ENCODE assay signal across 2 cellular contexts in the genomic region with DNA sequence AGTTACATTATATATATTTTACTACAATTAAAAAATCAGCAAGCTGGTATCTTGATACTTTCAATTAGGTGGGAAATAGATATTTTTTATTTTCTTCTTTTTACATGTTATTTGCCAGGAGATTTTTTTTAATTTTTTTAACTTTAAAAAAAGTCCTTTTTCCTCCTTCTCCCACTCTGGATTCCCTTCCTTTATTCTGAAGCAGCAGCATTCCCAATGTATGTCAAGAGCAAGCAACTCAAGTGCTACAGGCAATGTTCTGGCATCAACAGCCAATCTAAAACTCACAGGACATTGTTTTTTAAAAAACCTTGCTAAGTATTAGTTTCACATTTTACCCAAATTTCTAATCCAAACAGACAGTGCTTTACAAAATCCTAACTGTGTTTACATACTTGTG.
TF ChIP-seq lines count a peak whose summit lies in the region.

No MANE protein-coding gene starts in this region.

TF ChIP-seq in GM23338, 12 proteins besides CTCF, POLR2A, EP300 and RAD21 (continued from another document):
- TF ChIP-seq, protein P1, sequence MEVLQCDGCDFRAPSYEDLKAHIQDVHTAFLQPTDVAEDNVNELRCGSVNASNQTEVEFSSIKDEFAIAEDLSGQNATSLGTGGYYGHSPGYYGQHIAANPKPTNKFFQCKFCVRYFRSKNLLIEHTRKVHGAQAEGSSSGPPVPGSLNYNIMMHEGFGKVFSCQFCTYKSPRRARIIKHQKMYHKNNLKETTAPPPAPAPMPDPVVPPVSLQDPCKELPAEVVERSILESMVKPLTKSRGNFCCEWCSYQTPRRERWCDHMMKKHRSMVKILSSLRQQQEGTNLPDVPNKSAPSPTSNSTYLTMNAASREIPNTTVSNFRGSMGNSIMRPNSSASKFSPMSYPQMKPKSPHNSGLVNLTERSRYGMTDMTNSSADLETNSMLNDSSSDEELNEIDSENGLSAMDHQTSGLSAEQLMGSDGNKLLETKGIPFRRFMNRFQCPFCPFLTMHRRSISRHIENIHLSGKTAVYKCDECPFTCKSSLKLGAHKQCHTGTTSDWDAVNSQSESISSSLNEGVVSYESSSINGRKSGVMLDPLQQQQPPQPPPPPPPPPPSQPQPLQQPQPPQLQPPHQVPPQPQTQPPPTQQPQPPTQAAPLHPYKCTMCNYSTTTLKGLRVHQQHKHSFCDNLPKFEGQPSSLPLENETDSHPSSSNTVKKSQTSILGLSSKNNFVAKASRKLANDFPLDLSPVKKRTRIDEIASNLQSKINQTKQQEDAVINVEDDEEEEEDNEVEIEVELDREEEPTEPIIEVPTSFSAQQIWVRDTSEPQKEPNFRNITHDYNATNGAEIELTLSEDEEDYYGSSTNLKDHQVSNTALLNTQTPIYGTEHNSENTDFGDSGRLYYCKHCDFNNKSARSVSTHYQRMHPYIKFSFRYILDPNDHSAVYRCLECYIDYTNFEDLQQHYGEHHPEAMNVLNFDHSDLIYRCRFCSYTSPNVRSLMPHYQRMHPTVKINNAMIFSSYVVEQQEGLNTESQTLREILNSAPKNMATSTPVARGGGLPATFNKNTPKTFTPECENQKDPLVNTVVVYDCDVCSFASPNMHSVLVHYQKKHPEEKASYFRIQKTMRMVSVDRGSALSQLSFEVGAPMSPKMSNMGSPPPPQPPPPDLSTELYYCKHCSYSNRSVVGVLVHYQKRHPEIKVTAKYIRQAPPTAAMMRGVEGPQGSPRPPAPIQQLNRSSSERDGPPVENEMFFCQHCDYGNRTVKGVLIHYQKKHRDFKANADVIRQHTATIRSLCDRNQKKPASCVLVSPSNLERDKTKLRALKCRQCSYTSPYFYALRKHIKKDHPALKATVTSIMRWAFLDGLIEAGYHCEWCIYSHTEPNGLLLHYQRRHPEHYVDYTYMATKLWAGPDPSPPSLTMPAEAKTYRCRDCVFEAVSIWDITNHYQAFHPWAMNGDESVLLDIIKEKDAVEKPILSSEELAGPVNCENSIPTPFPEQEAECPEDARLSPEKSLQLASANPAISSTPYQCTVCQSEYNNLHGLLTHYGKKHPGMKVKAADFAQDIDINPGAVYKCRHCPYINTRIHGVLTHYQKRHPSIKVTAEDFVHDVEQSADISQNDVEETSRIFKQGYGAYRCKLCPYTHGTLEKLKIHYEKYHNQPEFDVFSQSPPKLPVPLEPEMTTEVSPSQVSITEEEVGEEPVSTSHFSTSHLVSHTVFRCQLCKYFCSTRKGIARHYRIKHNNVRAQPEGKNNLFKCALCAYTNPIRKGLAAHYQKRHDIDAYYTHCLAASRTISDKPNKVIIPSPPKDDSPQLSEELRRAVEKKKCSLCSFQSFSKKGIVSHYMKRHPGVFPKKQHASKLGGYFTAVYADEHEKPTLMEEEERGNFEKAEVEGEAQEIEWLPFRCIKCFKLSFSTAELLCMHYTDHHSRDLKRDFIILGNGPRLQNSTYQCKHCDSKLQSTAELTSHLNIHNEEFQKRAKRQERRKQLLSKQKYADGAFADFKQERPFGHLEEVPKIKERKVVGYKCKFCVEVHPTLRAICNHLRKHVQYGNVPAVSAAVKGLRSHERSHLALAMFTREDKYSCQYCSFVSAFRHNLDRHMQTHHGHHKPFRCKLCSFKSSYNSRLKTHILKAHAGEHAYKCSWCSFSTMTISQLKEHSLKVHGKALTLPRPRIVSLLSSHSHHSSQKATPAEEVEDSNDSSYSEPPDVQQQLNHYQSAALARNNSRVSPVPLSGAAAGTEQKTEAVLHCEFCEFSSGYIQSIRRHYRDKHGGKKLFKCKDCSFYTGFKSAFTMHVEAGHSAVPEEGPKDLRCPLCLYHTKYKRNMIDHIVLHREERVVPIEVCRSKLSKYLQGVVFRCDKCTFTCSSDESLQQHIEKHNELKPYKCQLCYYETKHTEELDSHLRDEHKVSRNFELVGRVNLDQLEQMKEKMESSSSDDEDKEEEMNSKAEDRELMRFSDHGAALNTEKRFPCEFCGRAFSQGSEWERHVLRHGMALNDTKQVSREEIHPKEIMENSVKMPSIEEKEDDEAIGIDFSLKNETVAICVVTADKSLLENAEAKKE (CRISPR knock-in tag; IDR thresholded peaks at IDR 0.05) = no peak
- TF ChIP-seq, protein P2, sequence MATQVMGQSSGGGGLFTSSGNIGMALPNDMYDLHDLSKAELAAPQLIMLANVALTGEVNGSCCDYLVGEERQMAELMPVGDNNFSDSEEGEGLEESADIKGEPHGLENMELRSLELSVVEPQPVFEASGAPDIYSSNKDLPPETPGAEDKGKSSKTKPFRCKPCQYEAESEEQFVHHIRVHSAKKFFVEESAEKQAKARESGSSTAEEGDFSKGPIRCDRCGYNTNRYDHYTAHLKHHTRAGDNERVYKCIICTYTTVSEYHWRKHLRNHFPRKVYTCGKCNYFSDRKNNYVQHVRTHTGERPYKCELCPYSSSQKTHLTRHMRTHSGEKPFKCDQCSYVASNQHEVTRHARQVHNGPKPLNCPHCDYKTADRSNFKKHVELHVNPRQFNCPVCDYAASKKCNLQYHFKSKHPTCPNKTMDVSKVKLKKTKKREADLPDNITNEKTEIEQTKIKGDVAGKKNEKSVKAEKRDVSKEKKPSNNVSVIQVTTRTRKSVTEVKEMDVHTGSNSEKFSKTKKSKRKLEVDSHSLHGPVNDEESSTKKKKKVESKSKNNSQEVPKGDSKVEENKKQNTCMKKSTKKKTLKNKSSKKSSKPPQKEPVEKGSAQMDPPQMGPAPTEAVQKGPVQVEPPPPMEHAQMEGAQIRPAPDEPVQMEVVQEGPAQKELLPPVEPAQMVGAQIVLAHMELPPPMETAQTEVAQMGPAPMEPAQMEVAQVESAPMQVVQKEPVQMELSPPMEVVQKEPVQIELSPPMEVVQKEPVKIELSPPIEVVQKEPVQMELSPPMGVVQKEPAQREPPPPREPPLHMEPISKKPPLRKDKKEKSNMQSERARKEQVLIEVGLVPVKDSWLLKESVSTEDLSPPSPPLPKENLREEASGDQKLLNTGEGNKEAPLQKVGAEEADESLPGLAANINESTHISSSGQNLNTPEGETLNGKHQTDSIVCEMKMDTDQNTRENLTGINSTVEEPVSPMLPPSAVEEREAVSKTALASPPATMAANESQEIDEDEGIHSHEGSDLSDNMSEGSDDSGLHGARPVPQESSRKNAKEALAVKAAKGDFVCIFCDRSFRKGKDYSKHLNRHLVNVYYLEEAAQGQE (IDR thresholded peaks at IDR 0.05; ENCODE audit: unreplicated experiment) = no peak
- no peak for TF ChIP-seq NANOG (IDR thresholded peaks at IDR 0.05; ENCODE audit: borderline replicate concordance)
- TF ChIP-seq STAT1 (IDR thresholded peaks at IDR 0.05; ENCODE audit: unreplicated experiment) = no peak
- TF ChIP-seq, protein P3, sequence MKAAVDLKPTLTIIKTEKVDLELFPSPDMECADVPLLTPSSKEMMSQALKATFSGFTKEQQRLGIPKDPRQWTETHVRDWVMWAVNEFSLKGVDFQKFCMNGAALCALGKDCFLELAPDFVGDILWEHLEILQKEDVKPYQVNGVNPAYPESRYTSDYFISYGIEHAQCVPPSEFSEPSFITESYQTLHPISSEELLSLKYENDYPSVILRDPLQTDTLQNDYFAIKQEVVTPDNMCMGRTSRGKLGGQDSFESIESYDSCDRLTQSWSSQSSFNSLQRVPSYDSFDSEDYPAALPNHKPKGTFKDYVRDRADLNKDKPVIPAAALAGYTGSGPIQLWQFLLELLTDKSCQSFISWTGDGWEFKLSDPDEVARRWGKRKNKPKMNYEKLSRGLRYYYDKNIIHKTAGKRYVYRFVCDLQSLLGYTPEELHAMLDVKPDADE (IDR thresholded peaks at IDR 0.05) = no peak
- no peak for TF ChIP-seq ZNF114 (CRISPR knock-in tag; IDR thresholded peaks at IDR 0.05)
- TF ChIP-seq POLR2AphosphoS5 (IDR thresholded peaks at IDR 0.05; ENCODE audit: low read depth) = no peak
- TF ChIP-seq EZH2phosphoT487 (IDR thresholded peaks at IDR 0.05; ENCODE audit: unreplicated experiment) = no peak

TF ChIP-seq in WTC11, 78 proteins besides CTCF, POLR2A, EP300 and RAD21 (continued from another document):
- TF ChIP-seq, protein P4, sequence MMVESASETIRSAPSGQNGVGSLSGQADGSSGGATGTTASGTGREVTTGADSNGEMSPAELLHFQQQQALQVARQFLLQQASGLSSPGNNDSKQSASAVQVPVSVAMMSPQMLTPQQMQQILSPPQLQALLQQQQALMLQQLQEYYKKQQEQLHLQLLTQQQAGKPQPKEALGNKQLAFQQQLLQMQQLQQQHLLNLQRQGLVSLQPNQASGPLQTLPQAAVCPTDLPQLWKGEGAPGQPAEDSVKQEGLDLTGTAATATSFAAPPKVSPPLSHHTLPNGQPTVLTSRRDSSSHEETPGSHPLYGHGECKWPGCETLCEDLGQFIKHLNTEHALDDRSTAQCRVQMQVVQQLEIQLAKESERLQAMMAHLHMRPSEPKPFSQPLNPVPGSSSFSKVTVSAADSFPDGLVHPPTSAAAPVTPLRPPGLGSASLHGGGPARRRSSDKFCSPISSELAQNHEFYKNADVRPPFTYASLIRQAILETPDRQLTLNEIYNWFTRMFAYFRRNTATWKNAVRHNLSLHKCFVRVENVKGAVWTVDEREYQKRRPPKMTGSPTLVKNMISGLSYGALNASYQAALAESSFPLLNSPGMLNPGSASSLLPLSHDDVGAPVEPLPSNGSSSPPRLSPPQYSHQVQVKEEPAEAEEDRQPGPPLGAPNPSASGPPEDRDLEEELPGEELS (CRISPR knock-in tag; IDR thresholded peaks at IDR 0.05) = no peak
- no peak for TF ChIP-seq FOXJ3 (CRISPR knock-in tag; IDR thresholded peaks at IDR 0.05; ENCODE audit: borderline replicate concordance)
- TF ChIP-seq EMX1 (CRISPR knock-in tag; IDR thresholded peaks at IDR 0.05) = no peak
- no peak for TF ChIP-seq GABPB1 (CRISPR knock-in tag; IDR thresholded peaks at IDR 0.05)
- no peak for TF ChIP-seq KAT7 (CRISPR knock-in tag; IDR thresholded peaks at IDR 0.05; ENCODE audit: borderline replicate concordance)
- TF ChIP-seq, protein P5, sequence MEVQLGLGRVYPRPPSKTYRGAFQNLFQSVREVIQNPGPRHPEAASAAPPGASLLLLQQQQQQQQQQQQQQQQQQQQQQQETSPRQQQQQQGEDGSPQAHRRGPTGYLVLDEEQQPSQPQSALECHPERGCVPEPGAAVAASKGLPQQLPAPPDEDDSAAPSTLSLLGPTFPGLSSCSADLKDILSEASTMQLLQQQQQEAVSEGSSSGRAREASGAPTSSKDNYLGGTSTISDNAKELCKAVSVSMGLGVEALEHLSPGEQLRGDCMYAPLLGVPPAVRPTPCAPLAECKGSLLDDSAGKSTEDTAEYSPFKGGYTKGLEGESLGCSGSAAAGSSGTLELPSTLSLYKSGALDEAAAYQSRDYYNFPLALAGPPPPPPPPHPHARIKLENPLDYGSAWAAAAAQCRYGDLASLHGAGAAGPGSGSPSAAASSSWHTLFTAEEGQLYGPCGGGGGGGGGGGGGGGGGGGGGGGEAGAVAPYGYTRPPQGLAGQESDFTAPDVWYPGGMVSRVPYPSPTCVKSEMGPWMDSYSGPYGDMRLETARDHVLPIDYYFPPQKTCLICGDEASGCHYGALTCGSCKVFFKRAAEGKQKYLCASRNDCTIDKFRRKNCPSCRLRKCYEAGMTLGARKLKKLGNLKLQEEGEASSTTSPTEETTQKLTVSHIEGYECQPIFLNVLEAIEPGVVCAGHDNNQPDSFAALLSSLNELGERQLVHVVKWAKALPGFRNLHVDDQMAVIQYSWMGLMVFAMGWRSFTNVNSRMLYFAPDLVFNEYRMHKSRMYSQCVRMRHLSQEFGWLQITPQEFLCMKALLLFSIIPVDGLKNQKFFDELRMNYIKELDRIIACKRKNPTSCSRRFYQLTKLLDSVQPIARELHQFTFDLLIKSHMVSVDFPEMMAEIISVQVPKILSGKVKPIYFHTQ (CRISPR knock-in tag; IDR thresholded peaks at IDR 0.05) = no peak
- TF ChIP-seq JUN (CRISPR knock-in tag; IDR thresholded peaks at IDR 0.05) = no peak
- TF ChIP-seq MXD4 (CRISPR knock-in tag; IDR thresholded peaks at IDR 0.05; ENCODE audit: borderline replicate concordance) = no peak
- TF ChIP-seq CBFB (CRISPR knock-in tag; IDR thresholded peaks at IDR 0.05; ENCODE audit: low read depth) = no peak
- no peak for TF ChIP-seq ZNF138 (CRISPR knock-in tag; conservative IDR thresholded peaks at IDR 0.05)
- TF ChIP-seq, protein P6, sequence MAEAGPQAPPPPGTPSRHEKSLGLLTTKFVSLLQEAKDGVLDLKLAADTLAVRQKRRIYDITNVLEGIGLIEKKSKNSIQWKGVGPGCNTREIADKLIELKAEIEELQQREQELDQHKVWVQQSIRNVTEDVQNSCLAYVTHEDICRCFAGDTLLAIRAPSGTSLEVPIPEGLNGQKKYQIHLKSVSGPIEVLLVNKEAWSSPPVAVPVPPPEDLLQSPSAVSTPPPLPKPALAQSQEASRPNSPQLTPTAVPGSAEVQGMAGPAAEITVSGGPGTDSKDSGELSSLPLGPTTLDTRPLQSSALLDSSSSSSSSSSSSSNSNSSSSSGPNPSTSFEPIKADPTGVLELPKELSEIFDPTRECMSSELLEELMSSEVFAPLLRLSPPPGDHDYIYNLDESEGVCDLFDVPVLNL (CRISPR knock-in tag; IDR thresholded peaks at IDR 0.05; ENCODE audit: borderline replicate concordance, low read depth) = no peak
- TF ChIP-seq ZBTB21 (CRISPR knock-in tag; IDR thresholded peaks at IDR 0.05; ENCODE audit: borderline replicate concordance) = no peak
- TF ChIP-seq PRRX2 (CRISPR knock-in tag; IDR thresholded peaks at IDR 0.05) = no peak
- TF ChIP-seq RORB (CRISPR knock-in tag; IDR thresholded peaks at IDR 0.05) = no peak
- TF ChIP-seq SOX15 (CRISPR knock-in tag; IDR thresholded peaks at IDR 0.05) = no peak
